In the genomic region with DNA sequence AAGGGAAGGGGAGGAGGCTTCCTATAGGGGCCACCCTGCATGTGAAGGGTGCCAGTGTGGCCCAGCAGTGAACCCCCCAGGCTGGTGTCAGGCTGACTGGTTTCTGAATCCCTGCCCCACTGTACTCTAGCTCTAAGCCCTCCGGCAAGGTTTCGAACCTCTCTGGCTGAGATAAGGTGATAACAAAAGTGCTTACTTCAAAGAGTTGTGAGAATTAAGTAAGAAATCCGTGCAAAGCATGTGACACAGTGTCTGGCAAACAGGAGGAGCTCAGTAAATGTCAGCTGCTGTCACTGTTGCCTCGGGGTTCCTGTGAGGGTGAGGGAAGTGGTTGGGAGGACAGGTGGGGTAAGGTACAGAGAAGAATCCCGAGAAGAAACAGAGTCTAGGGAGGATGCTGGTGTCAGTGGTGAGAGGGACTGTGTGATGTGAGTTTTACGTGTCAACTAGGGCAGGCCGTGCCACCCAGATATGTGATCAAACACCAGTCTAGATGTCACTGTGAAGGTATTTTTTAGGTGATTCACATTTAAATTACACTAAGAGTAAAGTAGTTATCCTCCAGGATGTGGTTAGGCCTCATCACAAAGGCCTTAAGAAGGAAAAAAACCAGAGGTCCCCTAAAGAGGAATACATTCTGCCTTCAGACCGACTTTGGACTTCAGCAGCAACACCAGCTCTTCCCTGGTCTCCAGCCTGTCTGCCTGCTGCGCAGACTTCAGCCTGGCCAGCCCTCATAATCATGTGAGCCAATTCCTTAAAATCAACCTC, we compare ENCODE assay signal across 10 cellular contexts.
DNase-seq lines count a peak whose midpoint lies in the region; ATAC-seq and TF ChIP-seq lines count a peak whose summit lies in the region.
"Had no signal": no experiment of that assay in that cellular context is flagged by ENCODE, and none has a peak within 500 bp of the region (broad histone marks: within the 10 kb centered on the region; RNA-seq: fewer than 3 reads in every experiment).

No MANE protein-coding gene starts in this region.

- TF ChIP-seq CTCF in upper lobe of right lung (IDR thresholded peaks at IDR 0.05): no peak

- H3K27ac ChIP-seq in neuronal stem cell (replicated peaks; ENCODE audit: low read length) (no peak overlapping the region), upper lobe of right lung (no peak overlapping the region)
- H3K27ac ChIP-seq: 22Rv1 had no signal

- H3K18ac ChIP-seq in neuronal stem cell (ENCODE audit: low read length): no peak overlapping the region

- no peak overlapping the region for H2BK15ac ChIP-seq in neuronal stem cell (ENCODE audit: low read length)

- H3K36me3 ChIP-seq in neuronal stem cell (replicated peaks in 1 of 2; ENCODE audit: control insufficient read depth in 2 of 2, insufficient read depth in 2 of 2, low read length in 2 of 2): no peaks in the 10 kb centered on the region
- H3K36me3 ChIP-seq in upper lobe of right lung: no peaks in the 10 kb centered on the region

- no peak overlapping the region for H2BK12ac ChIP-seq in neuronal stem cell (ENCODE audit: low read length)

- H3K4me2 ChIP-seq in neuronal stem cell (ENCODE audit: insufficient read depth, low read length, poor library complexity, severe bottlenecking): no peak overlapping the region

- no peaks in the 10 kb centered on the region for H3K79me1 ChIP-seq in neuronal stem cell (ENCODE audit: low read depth, low read length)

- peak; percentile 19 for ATAC-seq in upper lobe of right lung

- H4K91ac ChIP-seq in neuronal stem cell (ENCODE audit: low read depth, low read length, poor library complexity): no peak overlapping the region

- no peak overlapping the region for H2BK120ac ChIP-seq in neuronal stem cell (ENCODE audit: low read depth, low read length)

- WGBS in neuronal stem cell (ENCODE audit: extremely low coverage in 2 of 2, insufficient read length in 2 of 2, insufficient replicate concordance in 1 of 2), 2 donors: no CpG with 5 or more reads among the region's 9 CpGs

- no peak overlapping the region for H3K4ac ChIP-seq in neuronal stem cell (ENCODE audit: low read length)

- no peak overlapping the region for H3K9ac ChIP-seq in neuronal stem cell (ENCODE audit: low read depth, low read length, poor library complexity)

- H3K4me3 Mint-ChIP-seq in activated naive CD4-positive, alpha-beta T cell treated with anti-CD3 and anti-CD28 coated beads, Interleukin-2, amount 50 U/mL, for 24 hours: peak overlapping the region; percentile 82

- no peaks in the 10 kb centered on the region for H3K27me3 Mint-ChIP-seq in activated naive CD4-positive, alpha-beta T cell treated with anti-CD3 and anti-CD28 coated beads, Interleukin-2, amount 50 U/mL, for 24 hours

- peak overlapping the region; percentile 92 for H3K27ac Mint-ChIP-seq in activated naive CD4-positive, alpha-beta T cell treated with anti-CD3 and anti-CD28 coated beads, Interleukin-2, amount 50 U/mL, for 24 hours

- H4K8ac ChIP-seq in neuronal stem cell (ENCODE audit: low read depth, low read length): no peak overlapping the region

- H3K9me3 Mint-ChIP-seq in activated naive CD4-positive, alpha-beta T cell treated with anti-CD3 and anti-CD28 coated beads, Interleukin-2, amount 50 U/mL, for 24 hours: no peaks in the 10 kb centered on the region

- H3K14ac ChIP-seq in neuronal stem cell (ENCODE audit: low read length): no peak overlapping the region

- peak overlapping the region in 1 of 2 donors; percentile 61 for H3K4me3 ChIP-seq in neuronal stem cell (ENCODE audit: low read length in 2 of 2)
- no peak overlapping the region for H3K4me3 ChIP-seq in upper lobe of right lung

- peaks cover 20% of the 10 kb centered on the region for H3K4me1 Mint-ChIP-seq in activated naive CD4-positive, alpha-beta T cell treated with anti-CD3 and anti-CD28 coated beads, Interleukin-2, amount 50 U/mL, for 24 hours

- DNase-seq in activated gamma-delta T cell treated with Interleukin-2 at 50 U/mL for 16 hours: peak; percentile 20
- DNase-seq in activated gamma-delta T cell (lab: John Stamatoyannopoulos, UW): no peak
- DNase-seq in neuronal stem cell (ENCODE audit: low spot score): no peak
- no peak for DNase-seq in upper lobe of right lung
- no peak for DNase-seq in COLO829 (ENCODE audit: low spot score)
- DNase-seq in HPDE6-E6E7 (ENCODE audit: extremely low spot score): no peak
- no peak for DNase-seq in putamen (ENCODE audit: low spot score)
- DNase-seq: kidney had no signal

- H3K27me3 ChIP-seq in neuronal stem cell (ENCODE audit: control insufficient read depth in 3 of 3, insufficient read depth in 3 of 3, low read depth in 1 of 3, low read length in 3 of 3) (peaks cover 0 to 9% (median 0%) of the 10 kb centered on the region in 3 experiments), upper lobe of right lung (no peaks in the 10 kb centered on the region)

- H2AK5ac ChIP-seq in neuronal stem cell (ENCODE audit: low read depth, low read length): no peak overlapping the region

- no peaks in the 10 kb centered on the region for H3K9me3 ChIP-seq in neuronal stem cell (replicated peaks in 1 of 2; ENCODE audit: control insufficient read depth in 2 of 2, insufficient read depth in 1 of 2, low read depth in 1 of 2, low read length in 2 of 2)
- H3K9me3 ChIP-seq in upper lobe of right lung: no peaks in the 10 kb centered on the region

- H3K4me1 ChIP-seq in neuronal stem cell (ENCODE audit: control insufficient read depth in 2 of 2, insufficient read depth in 1 of 2, low read depth in 1 of 2, low read length in 2 of 2) (no peaks in the 10 kb centered on the region), upper lobe of right lung (no peaks in the 10 kb centered on the region)

- H3K36me3 Mint-ChIP-seq in activated naive CD4-positive, alpha-beta T cell treated with anti-CD3 and anti-CD28 coated beads, Interleukin-2, amount 50 U/mL, for 24 hours: no peaks in the 10 kb centered on the region

- H2BK5ac ChIP-seq in neuronal stem cell (ENCODE audit: low read length): no peak overlapping the region

- intact Hi-C loops in upper lobe of right lung (cut with DNase I): no loop called here

- peak overlapping the region; percentile 11 for H3K23ac ChIP-seq in neuronal stem cell (ENCODE audit: low read depth, low read length, poor library complexity)

- H2AFZ ChIP-seq in neuronal stem cell (ENCODE audit: low read length): no peak overlapping the region
